8 cellular contexts compared by ENCODE assay signal in the genomic region with DNA sequence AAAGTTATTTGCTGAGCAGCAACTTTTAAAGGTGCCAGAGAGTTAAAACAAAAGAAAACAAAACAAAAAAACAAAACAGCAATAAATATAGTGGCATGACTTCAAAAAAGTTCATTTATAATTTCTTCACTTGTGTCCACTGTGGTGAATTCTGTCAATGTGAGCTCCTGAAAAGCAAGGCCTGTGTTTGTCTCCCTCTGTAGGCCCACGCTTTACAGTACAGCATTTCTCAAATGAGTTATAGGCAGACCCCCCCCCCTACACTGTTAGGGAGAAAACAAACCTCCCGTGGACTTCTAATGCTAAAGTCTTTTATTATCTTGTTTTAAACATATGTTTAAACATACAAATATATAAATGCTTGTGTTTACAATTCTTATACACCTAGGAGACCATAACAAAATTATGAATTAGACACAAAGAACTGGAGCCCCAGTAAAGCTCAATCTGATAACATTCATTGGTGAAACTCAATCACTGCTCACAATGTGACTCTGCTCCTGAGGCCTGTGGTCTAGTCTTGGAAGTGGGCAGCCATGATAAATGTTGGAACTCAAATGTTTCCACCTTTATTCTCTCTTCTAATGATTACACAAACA. TPM values are rescaled to one million over a fixed set of nuclear protein-coding genes. Genes with fewer than 3 reads are reported as not detected.
DNase-seq lines count a peak whose midpoint lies in the region; ATAC-seq and TF ChIP-seq lines count a peak whose summit lies in the region.

No MANE protein-coding gene starts in this region.

- H3K4me3 ChIP-seq in adipocyte (ENCODE audit: low read length): no peak overlapping the region
- H3K4me3 ChIP-seq in right atrium auricular region: no peak overlapping the region

- no peaks in the 10 kb centered on the region for H3K27me3 ChIP-seq in adipocyte (replicated peaks; ENCODE audit: control insufficient read depth, insufficient read depth, low read length)
- H3K27me3 ChIP-seq in right atrium auricular region: no peaks in the 10 kb centered on the region

- H3K36me3 ChIP-seq in adipocyte (ENCODE audit: control insufficient read depth, insufficient read depth, low read length, severe bottlenecking) (no peaks in the 10 kb centered on the region), right atrium auricular region (no peaks in the 10 kb centered on the region)

- TF ChIP-seq CTCF in right atrium auricular region (IDR thresholded peaks at IDR 0.05): peak; percentile 57 to 79

- no peak overlapping the region for H3K27ac ChIP-seq in right atrium auricular region

- no peak overlapping the region for H3K9ac ChIP-seq in adipocyte (ENCODE audit: low read length)

- H3K9me3 ChIP-seq in adipocyte (ENCODE audit: control insufficient read depth, low read length) (no peaks in the 10 kb centered on the region), right atrium auricular region (no peaks in the 10 kb centered on the region)

- ATAC-seq in HG03196 (IDR thresholded peaks at IDR 0.05; ENCODE audit: unreplicated experiment) (no peak), GM21526 (IDR thresholded peaks at IDR 0.05; ENCODE audit: low FRiP score, unreplicated experiment) (no peak)

- H3K4me1 ChIP-seq in adipocyte (ENCODE audit: control insufficient read depth, insufficient read depth, low read length): no peaks in the 10 kb centered on the region
- H3K4me1 ChIP-seq in right atrium auricular region: no peaks in the 10 kb centered on the region

- DNase-seq in DMS153 treated with DMSO at 0.1 percent for 48 hours (lab: John Stamatoyannopoulos, UW; ENCODE audit: unreplicated experiment) (peak; percentile 30), LHCN-M2 (ENCODE audit: low read depth) (peak; percentile 45), adipocyte (ENCODE audit: low read depth) (peak; percentile 81), right atrium auricular region (ENCODE audit: low spot score) (no peak), stromal cell of bone marrow (ENCODE audit: low read depth) (peak; percentile 25)
- no peak for DNase-seq in activated effector memory CD4-positive, alpha-beta T cell treated with Interleukin-2 at 50 U/mL for 16 hours

RNA-seq across cellular contexts. Expression of gene SCOC, which starts 47.0 kb away (rescaled TPM):
- 80.9 and 86.6 TPM in 2 replicates for total RNA-seq in LHCN-M2 (2014; rRNA removed)
- polyA plus RNA-seq in LHCN-M2 (2012): 22.7 TPM
- total RNA-seq in right atrium auricular region: 100 to 1,000 TPM in 1 of 2 donors, 10 to 100 TPM in 1; 53.3 to 124 TPM

Comparison
In these comparisons a context has a peak if more than half of its experiments do, and no peak if none do; other contexts are left out.
1. DNase-seq: peak in DMS153 treated with DMSO at 0.1 percent for 48 hours (single experiment), LHCN-M2 (single experiment), adipocyte (single experiment) and stromal cell of bone marrow (single experiment); none in right atrium auricular region (single experiment) and activated effector memory CD4-positive, alpha-beta T cell treated with Interleukin-2 at 50 U/mL for 16 hours (single experiment).